ENCODE assay signal across 8 cellular contexts in the genomic region with DNA sequence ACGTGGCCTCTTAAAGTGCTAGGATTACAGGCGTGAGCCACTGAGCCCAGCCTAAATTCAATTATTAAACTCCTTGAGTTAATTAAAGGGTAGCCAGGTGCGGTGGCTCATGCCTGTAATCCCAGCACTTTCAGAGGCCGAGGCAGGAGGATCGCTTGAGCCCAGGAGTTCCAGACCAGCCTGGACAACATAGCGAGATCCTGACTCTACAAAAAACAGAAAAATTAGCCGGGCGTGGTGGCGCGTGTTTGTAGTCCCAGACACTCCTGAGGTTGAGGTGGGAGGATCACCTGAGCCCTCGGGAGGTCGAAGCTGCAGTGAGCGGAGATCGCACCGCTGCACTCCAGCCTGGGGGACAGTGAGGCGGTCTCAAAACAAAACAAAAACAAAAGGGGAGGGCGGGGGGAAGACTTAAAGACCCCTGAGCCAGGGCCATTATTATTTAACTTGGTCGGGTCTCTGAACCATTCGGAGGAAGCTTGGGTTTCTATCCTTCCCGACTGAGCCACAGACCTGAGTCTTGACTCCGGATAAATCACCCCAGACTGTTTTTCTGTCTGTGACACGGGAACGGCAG. TPM values are rescaled to one million over a fixed set of nuclear protein-coding genes. Genes with fewer than 3 reads are reported as not detected.
DNase-seq lines count a peak whose midpoint lies in the region; ATAC-seq, FAIRE-seq and TF ChIP-seq lines count a peak whose summit lies in the region.

No MANE protein-coding gene starts in this region.

- peaks cover 33% of the 10 kb centered on the region for H3K36me3 Mint-ChIP-seq in Caco-2 (ENCODE audit: insufficient read depth, unreplicated experiment)

- peaks cover 9% of the 10 kb centered on the region for H3K4me1 ChIP-seq in Caco-2
- H3K4me1 ChIP-seq in OCI-LY3 (ENCODE audit: low read length), result peaks cover 15% of the 10 kb centered on the region
- H3K4me1 ChIP-seq in endothelial cell of umbilical vein (ENCODE audit: control insufficient read depth, extremely low read depth, insufficient read depth, low read length), result peaks cover 20% of the 10 kb centered on the region
- peaks cover 9% of the 10 kb centered on the region for H3K4me1 ChIP-seq in ovary (ENCODE audit: insufficient read depth)

- FAIRE-seq in endothelial cell of umbilical vein (lab: Jason Lieb, UNC), result no peak

- POLR2A ChIA-PET in Caco-2 (lab: Charles Lee) (interaction anchor here (0.7 to 1.6 kb wide), 3 partner anchors 22 to 243 kb away, joined by 3 to 8 read pairs (median 7); partner anchors contain the start of genes CTF1, KAT8 and ZNF629), endothelial cell of umbilical vein (lab: Charles Lee) (interaction anchor here (0.8 to 1.1 kb wide), 2 partner anchors 30 to 69 kb away, joined by 3 to 4 read pairs; no protein-coding TSS in a partner anchor)

- TF ChIP-seq CTCF in Caco-2 (IDR thresholded peaks at IDR 0.05; ENCODE audit: insufficient read depth in 1 of 2, low read depth in 1 of 2, low read length in 1 of 2, severe bottlenecking in 1 of 2, unreplicated experiment in 1 of 2) (no peak), OCI-LY3 (IDR thresholded peaks at IDR 0.05; ENCODE audit: low read depth, low read length) (no peak), endothelial cell of umbilical vein (IDR thresholded peaks at IDR 0.05; ENCODE audit: extremely low read depth in 1 of 2, insufficient read depth in 1 of 2, low read depth in 1 of 2, low read length in 2 of 2) (no peak), ovary (IDR thresholded peaks at IDR 0.05) (no peak)

- H3K27me3 Mint-ChIP-seq in Caco-2 (ENCODE audit: insufficient read depth, unreplicated experiment), result no peaks in the 10 kb centered on the region

- peaks cover 12% of the 10 kb centered on the region for H3K4me1 Mint-ChIP-seq in Caco-2 (ENCODE audit: low read depth, unreplicated experiment)

- TF ChIP-seq EP300 in ovary (IDR thresholded peaks at IDR 0.05), result no peak

- H3K36me3 ChIP-seq in Caco-2 (ENCODE audit: control insufficient read depth, insufficient read depth, low read length), result no peaks in the 10 kb centered on the region; the same call in 1 of the 2 replicates
- H3K36me3 ChIP-seq in OCI-LY3 (replicated peaks; ENCODE audit: low read depth, low read length), result peaks cover 8% of the 10 kb centered on the region
- H3K36me3 ChIP-seq in endothelial cell of umbilical vein (ENCODE audit: control insufficient read depth in 2 of 2, extremely low read depth in 1 of 2, insufficient read depth in 2 of 2, low read length in 2 of 2), result peaks cover 0 to 5% of the 10 kb centered on the region in 2 experiments
- H3K36me3 ChIP-seq in ovary, result no peaks in the 10 kb centered on the region

- DNase-seq in Caco-2 (no peak), endothelial cell of umbilical vein (ENCODE audit: low read depth, low spot score) (no peak), ovary (no peak), EL (no peak), HPDE6-E6E7 (ENCODE audit: extremely low spot score) (no peak)

- dilution Hi-C loops in endothelial cell of umbilical vein (cut with MboI; ENCODE audit: extremely low pct_ligation_motif_present, low sequenced_read_pairs), result no loop called here

- H3K79me2 ChIP-seq in OCI-LY3 (ENCODE audit: low read length) (peaks cover 26% of the 10 kb centered on the region), endothelial cell of umbilical vein (ENCODE audit: control insufficient read depth, insufficient read depth, low read length) (no peaks in the 10 kb centered on the region)

- no peak for TF ChIP-seq POLR2A in endothelial cell of umbilical vein (IDR thresholded peaks at IDR 0.05; ENCODE audit: low read depth, low read length)
- no peak for TF ChIP-seq POLR2A in ovary (IDR thresholded peaks at IDR 0.05)

- peak overlapping the region; percentile 66 for H3K4me2 ChIP-seq in OCI-LY3 (ENCODE audit: low read length)
- peak overlapping the region; percentile 87 for H3K4me2 ChIP-seq in endothelial cell of umbilical vein (ENCODE audit: insufficient read depth, low read length)

- CTCF ChIA-PET in Caco-2 (lab: Charles Lee) (interaction anchor here (0.5 to 2.0 kb wide), 4 partner anchors 18 to 67 kb away, joined by 3 to 7 read pairs (median 6); no protein-coding TSS in a partner anchor), endothelial cell of umbilical vein (lab: Charles Lee) (interaction anchor here (1.1 to 6.0 kb wide), 5 partner anchors 27 to 69 kb away, joined by 3 to 30 read pairs (median 9); no protein-coding TSS in a partner anchor)

- H3K4me3 Mint-ChIP-seq in Caco-2 (ENCODE audit: unreplicated experiment), result peak overlapping the region; percentile 89

- no peaks in the 10 kb centered on the region for H4K20me1 ChIP-seq in OCI-LY3 (ENCODE audit: insufficient read depth, low read length)
- no peaks in the 10 kb centered on the region for H4K20me1 ChIP-seq in endothelial cell of umbilical vein (replicated peaks; ENCODE audit: control insufficient read depth, extremely low read depth, insufficient read depth, low read length)

- peak overlapping the region; percentile 98 for H3K4me3 ChIP-seq in Caco-2 (ENCODE audit: low read depth, low read length)
- H3K4me3 ChIP-seq in OCI-LY3 (ENCODE audit: low read length), result peak overlapping the region; percentile 98
- H3K4me3 ChIP-seq in endothelial cell of umbilical vein (replicated peaks in 1 of 3; ENCODE audit: insufficient read depth in 1 of 3, low read depth in 1 of 3, low read length in 3 of 3), result peak overlapping the region; percentile 61 to 83 (median 80)
- H3K4me3 ChIP-seq in ovary, result peak overlapping the region; percentile 97

- H3K9me1 ChIP-seq in endothelial cell of umbilical vein (replicated peaks; ENCODE audit: control insufficient read depth, extremely low read depth, insufficient read depth, low read length), result no peaks in the 10 kb centered on the region

- BruUV-seq in Caco-2 (replicated peaks; lab: Mats Ljungman, UMichigan) (no TSS peak), endothelial cell of umbilical vein (replicated peaks; lab: Mats Ljungman, UMichigan) (no TSS peak)

- H3K9me3 Mint-ChIP-seq in Caco-2 (ENCODE audit: unreplicated experiment), result no peaks in the 10 kb centered on the region

- no peak overlapping the region for H2AFZ ChIP-seq in OCI-LY3 (ENCODE audit: low read depth, low read length)
- peak overlapping the region; percentile 91 for H2AFZ ChIP-seq in endothelial cell of umbilical vein (ENCODE audit: low read depth, low read length)

- intact Hi-C loops in Caco-2 (cut with micrococcal nuclease; ENCODE audit: unreplicated experiment), result no loop called here
- intact Hi-C loops in endothelial cell of umbilical vein (cut with micrococcal nuclease), result loop anchor here (2.0 kb wide), 1 partner anchor 70 kb away; no protein-coding TSS in a partner anchor
- intact Hi-C loops in ovary (cut with DNase I), result no loop called here

- no peaks in the 10 kb centered on the region for H3K27me3 ChIP-seq in Caco-2 (replicated peaks; ENCODE audit: control insufficient read depth, insufficient read depth, low read length)
- no peaks in the 10 kb centered on the region for H3K27me3 ChIP-seq in OCI-LY3 (ENCODE audit: low read depth, low read length)
- no peaks in the 10 kb centered on the region for H3K27me3 ChIP-seq in endothelial cell of umbilical vein (ENCODE audit: control insufficient read depth in 2 of 2, insufficient read depth in 2 of 2, low read length in 2 of 2)
- H3K27me3 ChIP-seq in ovary, result no peaks in the 10 kb centered on the region

- ATAC-seq in GM21737 (IDR thresholded peaks at IDR 0.05; ENCODE audit: unreplicated experiment) (no peak), HG03159 (IDR thresholded peaks at IDR 0.05; ENCODE audit: unreplicated experiment) (no peak)

- no peaks in the 10 kb centered on the region for H3K9me3 ChIP-seq in Caco-2
- no peaks in the 10 kb centered on the region for H3K9me3 ChIP-seq in OCI-LY3 (ENCODE audit: insufficient read depth, low read length)
- H3K9me3 ChIP-seq in endothelial cell of umbilical vein (replicated peaks; ENCODE audit: control insufficient read depth, insufficient read depth, low read length), result no peaks in the 10 kb centered on the region
- H3K9me3 ChIP-seq in ovary, result no peaks in the 10 kb centered on the region

- 16 to 25% (median 17%) methylated on average over 23 of the region's 23 CpGs for WGBS in ovary, 3 donors

- H3K9ac ChIP-seq in OCI-LY3 (ENCODE audit: low read length) (peak overlapping the region; percentile 94), endothelial cell of umbilical vein (replicated peaks; ENCODE audit: extremely low read depth, insufficient read depth, low read length) (peak overlapping the region; percentile 96)

- peak overlapping the region; percentile 86 for H3K27ac Mint-ChIP-seq in Caco-2 (ENCODE audit: unreplicated experiment)

- peak overlapping the region; percentile 87 for H3K27ac ChIP-seq in OCI-LY3 (ENCODE audit: low read length)
- peak overlapping the region; percentile 85 for H3K27ac ChIP-seq in endothelial cell of umbilical vein (ENCODE audit: insufficient read depth, low read depth, low read length)
- H3K27ac ChIP-seq in ovary, result peak overlapping the region; percentile 7 to 80

RNA-seq across cellular contexts. Expression of gene BCL7C, which starts 19.5 kb away (rescaled TPM):
- total RNA-seq in Caco-2 (2022) (15.1 and 17.7 TPM in 2 replicates), endothelial cell of umbilical vein (38.3 and 39.5 TPM in 2 replicates), ovary (10 to 100 TPM; 34.4 to 54.8 (median 49.0) TPM)
- polyA plus RNA-seq in endothelial cell of umbilical vein (30.2 and 33.7 TPM in 2 replicates), ovary (10 to 100 TPM; 13.3 to 44.1 TPM)
- polyA plus RNA-seq in endothelial cell of umbilical vein (2011; cell fraction: cytosol; rRNA removed), result 27.0 and 36.1 TPM in 2 replicates
- 11.3 and 11.4 TPM in 2 replicates for polyA plus RNA-seq in endothelial cell of umbilical vein (2011; cell fraction: nucleus; rRNA removed)
- 23.6 and 29.3 TPM in 2 replicates for polyA plus RNA-seq in endothelial cell of umbilical vein (2012)
- 5.5 and 7.4 TPM in 2 replicates for polyA minus RNA-seq in endothelial cell of umbilical vein
- polyA minus RNA-seq in endothelial cell of umbilical vein (2011; cell fraction: cytosol; rRNA and poly(A)+ RNA removed), result 5.9 TPM
- 3.4 and 5.7 TPM in 2 replicates for polyA minus RNA-seq in endothelial cell of umbilical vein (2011; cell fraction: nucleus; rRNA and poly(A)+ RNA removed)

RNA-seq across cellular contexts. Expression of gene CTF1, which starts 22.1 kb away (rescaled TPM):
- total RNA-seq in Caco-2 (2022) (1.8 and 2.4 TPM in 2 replicates), endothelial cell of umbilical vein (1.4 and 1.5 TPM in 2 replicates), ovary (10 to 100 TPM in 5 of 7 donors, 1 to 10 TPM in 2; 7.0 to 22.4 (median 14.4) TPM)
- polyA plus RNA-seq in endothelial cell of umbilical vein (4.3 and 4.7 TPM in 2 replicates), ovary (10 to 100 TPM in 1 of 2 donors, 1 to 10 TPM in 1; 7.9 to 16.2 TPM)
- polyA plus RNA-seq in endothelial cell of umbilical vein (2011; cell fraction: cytosol; rRNA removed), result 1.7 and 2.5 TPM in 2 replicates
- polyA plus RNA-seq in endothelial cell of umbilical vein (2011; cell fraction: nucleus; rRNA removed), result 0.66 and 1.2 TPM in 2 replicates
- polyA plus RNA-seq in endothelial cell of umbilical vein (2012), result 0.43 and 0.98 TPM in 2 replicates
- 2.1 and 3.7 TPM in 2 replicates for polyA minus RNA-seq in endothelial cell of umbilical vein
- polyA minus RNA-seq in endothelial cell of umbilical vein (2011; cell fraction: cytosol; rRNA and poly(A)+ RNA removed), result not detected
- 0.53 and 1.1 TPM in 2 replicates for polyA minus RNA-seq in endothelial cell of umbilical vein (2011; cell fraction: nucleus; rRNA and poly(A)+ RNA removed)

RNA-seq across cellular contexts. Expression of gene FBXL19, which starts 49.0 kb away (rescaled TPM):
- total RNA-seq in Caco-2 (2022), result 20.2 and 23.4 TPM in 2 replicates
- 37.3 and 38.0 TPM in 2 replicates for total RNA-seq in endothelial cell of umbilical vein
- 22.1 and 29.5 TPM in 2 replicates for polyA plus RNA-seq in endothelial cell of umbilical vein
- polyA plus RNA-seq in endothelial cell of umbilical vein (2011; cell fraction: cytosol; rRNA removed), result 13.4 and 18.6 TPM in 2 replicates
- polyA plus RNA-seq in endothelial cell of umbilical vein (2011; cell fraction: nucleus; rRNA removed), result 31.4 and 32.2 TPM in 2 replicates
- polyA plus RNA-seq in endothelial cell of umbilical vein (2012), result 17.7 and 23.7 TPM in 2 replicates
- 11.8 and 14.3 TPM in 2 replicates for polyA minus RNA-seq in endothelial cell of umbilical vein
- polyA minus RNA-seq in endothelial cell of umbilical vein (2011; cell fraction: cytosol; rRNA and poly(A)+ RNA removed), result 12.2 TPM
- polyA minus RNA-seq in endothelial cell of umbilical vein (2011; cell fraction: nucleus; rRNA and poly(A)+ RNA removed), result 6.3 and 13.9 TPM in 2 replicates
- total RNA-seq in ovary, result 10 to 100 TPM; 10.2 to 24.3 (median 15.4) TPM
- polyA plus RNA-seq in ovary, result 10 to 100 TPM in 1 of 2 donors, 1 to 10 TPM in 1; 1.6 to 12.4 TPM
